ENCODE assay signal across 1 cellular context in the genomic region with DNA sequence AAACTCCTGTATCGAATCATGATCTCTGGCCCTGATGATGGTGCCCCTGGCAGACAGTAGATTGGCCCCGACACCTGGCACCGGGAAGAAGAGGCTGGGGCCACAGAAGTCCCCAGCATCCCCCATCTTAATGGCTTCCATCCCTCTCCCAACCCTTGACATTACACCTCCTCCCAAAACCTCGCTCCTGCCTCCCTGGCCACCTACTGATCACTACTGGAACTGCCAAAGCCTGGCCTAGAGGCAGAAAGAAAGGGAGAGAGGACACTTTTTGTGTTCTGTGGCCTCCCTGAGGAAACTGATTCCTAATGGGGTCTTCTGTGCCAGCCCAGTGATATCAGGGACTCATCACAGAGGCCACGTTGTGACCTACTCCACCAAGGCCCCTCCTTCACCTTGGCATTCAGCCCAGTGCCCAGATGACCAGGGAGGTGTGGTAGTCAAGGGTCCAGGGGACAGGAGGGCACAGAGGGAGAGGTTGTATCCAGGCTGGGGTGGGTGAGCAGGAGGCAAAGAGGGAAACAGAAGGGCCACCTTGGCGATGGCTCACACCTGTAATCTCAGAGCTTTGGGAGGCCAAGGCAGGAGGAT.
TF ChIP-seq lines count a peak whose summit lies in the region.

No MANE protein-coding gene starts in this region.

TF ChIP-seq in HepG2, 621 proteins besides CTCF, POLR2A, EP300 and RAD21 (continued from another document and continues in another):
- TF ChIP-seq ZBTB20 (CRISPR knock-in tag; IDR thresholded peaks at IDR 0.05; ENCODE audit: borderline replicate concordance, low read depth): no peak
- no peak for TF ChIP-seq PHB2 (IDR thresholded peaks at IDR 0.05; ENCODE audit: partially characterized antibody)
- peak; percentile 57 for TF ChIP-seq SMC3 (IDR thresholded peaks at IDR 0.05; ENCODE audit: low read length)
- TF ChIP-seq, protein P1, sequence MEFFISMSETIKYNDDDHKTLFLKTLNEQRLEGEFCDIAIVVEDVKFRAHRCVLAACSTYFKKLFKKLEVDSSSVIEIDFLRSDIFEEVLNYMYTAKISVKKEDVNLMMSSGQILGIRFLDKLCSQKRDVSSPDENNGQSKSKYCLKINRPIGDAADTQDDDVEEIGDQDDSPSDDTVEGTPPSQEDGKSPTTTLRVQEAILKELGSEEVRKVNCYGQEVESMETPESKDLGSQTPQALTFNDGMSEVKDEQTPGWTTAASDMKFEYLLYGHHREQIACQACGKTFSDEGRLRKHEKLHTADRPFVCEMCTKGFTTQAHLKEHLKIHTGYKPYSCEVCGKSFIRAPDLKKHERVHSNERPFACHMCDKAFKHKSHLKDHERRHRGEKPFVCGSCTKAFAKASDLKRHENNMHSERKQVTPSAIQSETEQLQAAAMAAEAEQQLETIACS (CRISPR knock-in tag; IDR thresholded peaks at IDR 0.05): no peak
- no peak for TF ChIP-seq E2F1 (CRISPR knock-in tag; IDR thresholded peaks at IDR 0.05)
- TF ChIP-seq, protein P2, sequence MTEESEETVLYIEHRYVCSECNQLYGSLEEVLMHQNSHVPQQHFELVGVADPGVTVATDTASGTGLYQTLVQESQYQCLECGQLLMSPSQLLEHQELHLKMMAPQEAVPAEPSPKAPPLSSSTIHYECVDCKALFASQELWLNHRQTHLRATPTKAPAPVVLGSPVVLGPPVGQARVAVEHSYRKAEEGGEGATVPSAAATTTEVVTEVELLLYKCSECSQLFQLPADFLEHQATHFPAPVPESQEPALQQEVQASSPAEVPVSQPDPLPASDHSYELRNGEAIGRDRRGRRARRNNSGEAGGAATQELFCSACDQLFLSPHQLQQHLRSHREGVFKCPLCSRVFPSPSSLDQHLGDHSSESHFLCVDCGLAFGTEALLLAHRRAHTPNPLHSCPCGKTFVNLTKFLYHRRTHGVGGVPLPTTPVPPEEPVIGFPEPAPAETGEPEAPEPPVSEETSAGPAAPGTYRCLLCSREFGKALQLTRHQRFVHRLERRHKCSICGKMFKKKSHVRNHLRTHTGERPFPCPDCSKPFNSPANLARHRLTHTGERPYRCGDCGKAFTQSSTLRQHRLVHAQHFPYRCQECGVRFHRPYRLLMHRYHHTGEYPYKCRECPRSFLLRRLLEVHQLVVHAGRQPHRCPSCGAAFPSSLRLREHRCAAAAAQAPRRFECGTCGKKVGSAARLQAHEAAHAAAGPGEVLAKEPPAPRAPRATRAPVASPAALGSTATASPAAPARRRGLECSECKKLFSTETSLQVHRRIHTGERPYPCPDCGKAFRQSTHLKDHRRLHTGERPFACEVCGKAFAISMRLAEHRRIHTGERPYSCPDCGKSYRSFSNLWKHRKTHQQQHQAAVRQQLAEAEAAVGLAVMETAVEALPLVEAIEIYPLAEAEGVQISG (CRISPR knock-in tag; IDR thresholded peaks at IDR 0.05): 0 out of 2 replicates have a peak, but pooled peaks have one; percentile 10
- TF ChIP-seq ZNF460 (CRISPR knock-in tag; IDR thresholded peaks at IDR 0.05; ENCODE audit: borderline replicate concordance): no peak
- no peak for TF ChIP-seq NAIF1 (CRISPR knock-in tag; IDR thresholded peaks at IDR 0.05; ENCODE audit: borderline replicate concordance)
- TF ChIP-seq CENPT (CRISPR knock-in tag; IDR thresholded peaks at IDR 0.05; ENCODE audit: low read depth): no peak
- TF ChIP-seq MEIS2 (CRISPR knock-in tag; IDR thresholded peaks at IDR 0.05): no peak
- no peak for TF ChIP-seq NFE2 (CRISPR knock-in tag; IDR thresholded peaks at IDR 0.05)
- TF ChIP-seq ZNF567 (CRISPR knock-in tag; IDR thresholded peaks at IDR 0.05; ENCODE audit: borderline replicate concordance): no peak
- TF ChIP-seq ASH2L (IDR thresholded peaks at IDR 0.05; ENCODE audit: insufficient read length, low read depth, low read length): no peak
- no peak for TF ChIP-seq RXRB (CRISPR knock-in tag; IDR thresholded peaks at IDR 0.05; ENCODE audit: borderline replicate concordance)
- no peak for TF ChIP-seq ZNF232 (CRISPR knock-in tag; IDR thresholded peaks at IDR 0.05; ENCODE audit: borderline replicate concordance)
- TF ChIP-seq SCMH1 (CRISPR knock-in tag; IDR thresholded peaks at IDR 0.05; ENCODE audit: borderline replicate concordance): no peak
- peak; percentile 94 for TF ChIP-seq XRCC5 (optimal IDR thresholded peaks at IDR 0.05; ENCODE audit: low read length)
- no peak for TF ChIP-seq KLF6 (CRISPR knock-in tag; IDR thresholded peaks at IDR 0.05)
- no peak for TF ChIP-seq SIN3A (IDR thresholded peaks at IDR 0.05; ENCODE audit: borderline replicate concordance, low read depth, low read length)
- TF ChIP-seq ZNF709 (CRISPR knock-in tag; IDR thresholded peaks at IDR 0.05): no peak
- peak; percentile 61 for TF ChIP-seq STAG1 (CRISPR knock-in tag; IDR thresholded peaks at IDR 0.05)
- no peak for TF ChIP-seq SRY (CRISPR knock-in tag; IDR thresholded peaks at IDR 0.05)
- TF ChIP-seq KDM3A (CRISPR knock-in tag; IDR thresholded peaks at IDR 0.05; ENCODE audit: low read depth): no peak
- TF ChIP-seq ZBTB33 (CRISPR knock-in tag; IDR thresholded peaks at IDR 0.05): 0 out of 2 replicates have a peak, but pooled peaks have one; percentile 8
- TF ChIP-seq SSRP1 (CRISPR knock-in tag; IDR thresholded peaks at IDR 0.05): no peak
- no peak for TF ChIP-seq SALL2 (CRISPR knock-in tag; IDR thresholded peaks at IDR 0.05)
- TF ChIP-seq TARDBP (CRISPR knock-in tag; IDR thresholded peaks at IDR 0.05): no peak
- peak; percentile 33; the same call in 1 of the 2 replicates for TF ChIP-seq SALL1 (CRISPR knock-in tag; IDR thresholded peaks at IDR 0.05)
- no peak for TF ChIP-seq ZNF710 (CRISPR knock-in tag; IDR thresholded peaks at IDR 0.05; ENCODE audit: borderline replicate concordance)
- no peak for TF ChIP-seq ZNF629 (CRISPR knock-in tag; conservative IDR thresholded peaks at IDR 0.05)
- no peak for TF ChIP-seq TRIM24 (CRISPR knock-in tag; IDR thresholded peaks at IDR 0.05)
- TF ChIP-seq HIVEP1 (CRISPR knock-in tag; IDR thresholded peaks at IDR 0.05): 0 out of 2 replicates have a peak, but pooled peaks have one; percentile 39
- TF ChIP-seq ZNF24 (IDR thresholded peaks at IDR 0.05): no peak
- TF ChIP-seq REPIN1 (CRISPR knock-in tag; IDR thresholded peaks at IDR 0.05; ENCODE audit: borderline replicate concordance, low read depth): no peak
- TF ChIP-seq HES4 (CRISPR knock-in tag; IDR thresholded peaks at IDR 0.05; ENCODE audit: borderline replicate concordance): no peak; the same call in 1 of the 2 replicates
- TF ChIP-seq ATF2 (CRISPR knock-in tag; IDR thresholded peaks at IDR 0.05): no peak
- no peak for TF ChIP-seq ZNF138 (CRISPR knock-in tag; IDR thresholded peaks at IDR 0.05; ENCODE audit: low read depth)
- 0 out of 2 replicates have a peak, but pooled peaks have one; percentile 9 for TF ChIP-seq ZNF770 (CRISPR knock-in tag; IDR thresholded peaks at IDR 0.05)
- no peak for TF ChIP-seq SRF (IDR thresholded peaks at IDR 0.05; ENCODE audit: low read depth, low read length)
- TF ChIP-seq ZNF12 (CRISPR knock-in tag; IDR thresholded peaks at IDR 0.05): peak; percentile 41; the same call in 1 of the 2 replicates
- peak; percentile 85; the same call in 1 of the 2 replicates for TF ChIP-seq ZNF33B (CRISPR knock-in tag; IDR thresholded peaks at IDR 0.05)
- TF ChIP-seq HNF4A (CRISPR knock-in tag; IDR thresholded peaks at IDR 0.05): 0 out of 2 replicates have a peak, but pooled peaks have one; percentile 16
- TF ChIP-seq RBM22 (optimal IDR thresholded peaks at IDR 0.05; ENCODE audit: low read length): no peak
- TF ChIP-seq ZFYVE20 (CRISPR knock-in tag; IDR thresholded peaks at IDR 0.05; ENCODE audit: borderline replicate concordance, low read depth): no peak
- 0 out of 2 replicates have a peak, but pooled peaks have one; percentile 13 for TF ChIP-seq SP5 (CRISPR knock-in tag; IDR thresholded peaks at IDR 0.05; ENCODE audit: borderline replicate concordance, low read depth)
- no peak for TF ChIP-seq CCAR2 (optimal IDR thresholded peaks at IDR 0.05; ENCODE audit: low read depth, low read length)
- TF ChIP-seq, protein P3, sequence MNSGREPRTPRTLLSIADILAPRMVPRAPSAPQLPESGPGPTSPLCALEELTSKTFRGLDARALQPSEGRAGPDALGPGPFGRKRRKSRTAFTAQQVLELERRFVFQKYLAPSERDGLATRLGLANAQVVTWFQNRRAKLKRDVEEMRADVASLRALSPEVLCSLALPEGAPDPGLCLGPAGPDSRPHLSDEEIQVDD (CRISPR knock-in tag; IDR thresholded peaks at IDR 0.05; ENCODE audit: borderline replicate concordance): 0 out of 2 replicates have a peak, but pooled peaks have one; percentile 45
- TF ChIP-seq RFXAP (CRISPR knock-in tag; IDR thresholded peaks at IDR 0.05; ENCODE audit: borderline replicate concordance): no peak
- no peak for TF ChIP-seq ZNF362 (CRISPR knock-in tag; IDR thresholded peaks at IDR 0.05; ENCODE audit: borderline replicate concordance)
- no peak for TF ChIP-seq ARNT (IDR thresholded peaks at IDR 0.05)
- TF ChIP-seq ATM (IDR thresholded peaks at IDR 0.05; ENCODE audit: borderline replicate concordance): no peak
- TF ChIP-seq CREM (IDR thresholded peaks at IDR 0.05): no peak
- TF ChIP-seq CREM (CRISPR knock-in tag; IDR thresholded peaks at IDR 0.05): no peak
- TF ChIP-seq EHMT2 (IDR thresholded peaks at IDR 0.05; ENCODE audit: borderline replicate concordance, low read depth, low read length): no peak
- TF ChIP-seq ZNF274 (CRISPR knock-in tag; IDR thresholded peaks at IDR 0.05): peak; percentile 45; the same call in 1 of the 2 replicates
- TF ChIP-seq MED13 (CRISPR knock-in tag; IDR thresholded peaks at IDR 0.05): no peak
